Comparison of ENCODE assay signal across 8 cellular contexts in genomic region chr12:57093412-57094193, GRCh38. TPM values are rescaled to one million over a fixed set of nuclear protein-coding genes. Genes with fewer than 3 reads are reported as not detected.
A peak's percentile ranks its signal among the peaks of the same experiment; 100 is the strongest.
DNase-seq lines count a peak whose midpoint lies in the region; ATAC-seq, FAIRE-seq and TF ChIP-seq lines count a peak whose summit lies in the region.

No MANE protein-coding gene starts in this region.

- peak overlapping the region; percentile 39 for H3K4me3 Mint-ChIP-seq in activated CD4-positive, alpha-beta memory T cell treated with anti-CD3 and anti-CD28 coated beads, Interleukin-2, amount 10 ng/mL, durations not matched to agents 7 days and 5 days
- H3K4me3 Mint-ChIP-seq in endodermal cell, result no peak overlapping the region

- H3K9me3 Mint-ChIP-seq in activated CD4-positive, alpha-beta memory T cell treated with anti-CD3 and anti-CD28 coated beads, Interleukin-2, amount 10 ng/mL, durations not matched to agents 7 days and 5 days, result no peaks in the 10 kb centered on the region
- H3K9me3 Mint-ChIP-seq in endodermal cell, result no peaks in the 10 kb centered on the region

- FAIRE-seq in GM12891 (lab: Jason Lieb, UNC), result peak; percentile 98

- POLR2A ChIA-PET in activated CD4-positive, alpha-beta memory T cell treated with anti-CD3 and anti-CD28 coated beads, Interleukin-2, amount 10 ng/mL, durations not matched to agents 7 days and 5 days (lab: Charles Lee), result interaction anchor here (0.9 to 14.8 kb wide), 4 partner anchors 15 to 24 kb away, joined by 4 to 247 read pairs (median 10); partner anchors contain the start of genes NEMP1 and STAT6

- H3K9ac ChIP-seq in endodermal cell (ENCODE audit: extremely low read depth, low read length, poor library complexity, severe bottlenecking), result no peak overlapping the region

- 69 to 77% methylated on average over 11 to 24 of the region's 24 CpGs for WGBS in endodermal cell (ENCODE audit: insufficient coverage in 1 of 2, insufficient read length in 1 of 2), 2 experiments

- no peaks in the 10 kb centered on the region for H3K9me3 ChIP-seq in endodermal cell (ENCODE audit: control insufficient read depth, low read length)
- no peaks in the 10 kb centered on the region for H3K9me3 ChIP-seq in muscle layer of duodenum (ENCODE audit: control insufficient read depth in 1 of 2, low read length in 2 of 2)

- CTCF ChIA-PET in activated CD4-positive, alpha-beta memory T cell treated with anti-CD3 and anti-CD28 coated beads, Interleukin-2, amount 10 ng/mL, durations not matched to agents 7 days and 5 days (lab: Charles Lee), result interaction anchor here (0.7 to 8.7 kb wide), 9 partner anchors 11 to 85 kb away, joined by 3 to 91 read pairs (median 3); partner anchors contain the start of genes NEMP1 and STAT6

- ATAC-seq in GM19023 (IDR thresholded peaks at IDR 0.05; ENCODE audit: unreplicated experiment) (no peak), HG02678 (IDR thresholded peaks at IDR 0.05; ENCODE audit: unreplicated experiment) (no peak)

- TF ChIP-seq CTCF in LNCaP clone FGC (IDR thresholded peaks at IDR 0.05; ENCODE audit: control insufficient read depth, extremely low read depth, insufficient read depth) (peak; percentile 72), endodermal cell (conservative IDR thresholded peaks at IDR 0.05) (peak; percentile 85)

- TF ChIP-seq POLR2A in GM12891 (IDR thresholded peaks at IDR 0.05; ENCODE audit: low read depth, low read length), result peak; percentile 62

- H3K36me3 ChIP-seq in endodermal cell (ENCODE audit: control insufficient read depth, insufficient read depth, low read length), result peaks cover 19% of the 10 kb centered on the region
- H3K36me3 ChIP-seq in muscle layer of duodenum (ENCODE audit: control insufficient read depth in 1 of 2, insufficient read depth in 2 of 2, low read length in 2 of 2), result peaks cover 55 to 56% of the 10 kb centered on the region in 2 donors

- H3K4me1 Mint-ChIP-seq in activated CD4-positive, alpha-beta memory T cell treated with anti-CD3 and anti-CD28 coated beads, Interleukin-2, amount 10 ng/mL, durations not matched to agents 7 days and 5 days, result peaks cover 38% of the 10 kb centered on the region
- peaks cover 9% of the 10 kb centered on the region for H3K4me1 Mint-ChIP-seq in endodermal cell

- H3K4me1 ChIP-seq in endodermal cell (ENCODE audit: control insufficient read depth, insufficient read depth, low read length) (peaks cover 3% of the 10 kb centered on the region), muscle layer of duodenum (ENCODE audit: control insufficient read depth in 1 of 2, insufficient read depth in 2 of 2, low read length in 2 of 2) (peaks cover 18 to 45% of the 10 kb centered on the region in 2 donors)

- no peak overlapping the region for H3K4me3 ChIP-seq in LNCaP clone FGC (ENCODE audit: low read depth, low read length)
- no peak overlapping the region for H3K4me3 ChIP-seq in endodermal cell (ENCODE audit: low read length)
- H3K4me3 ChIP-seq in muscle layer of duodenum (ENCODE audit: low read depth in 1 of 2, low read length in 2 of 2), result peak overlapping the region in 1 of 2 donors; percentile 38

- DNase-seq in GM12891 (ENCODE audit: insufficient read length, low spot score) (peak; percentile 86), LNCaP clone FGC (ENCODE audit: low read depth) (no peak), endodermal cell (peak; percentile 94)
- peak; percentile 57 for DNase-seq in activated CD4-positive, alpha-beta memory T cell treated with anti-CD3 and anti-CD28 coated beads, Interleukin-2, amount 10 ng/mL, durations not matched to agents 7 days and 5 days
- DNase-seq in stimulated activated naive CD4-positive, alpha-beta T cell treated with Interleukin-2 at 50 U/mL for 16 hours (lab: John Stamatoyannopoulos, UW), result peak; percentile 64

- peak overlapping the region; percentile 79 for H3K27ac Mint-ChIP-seq in activated CD4-positive, alpha-beta memory T cell treated with anti-CD3 and anti-CD28 coated beads, Interleukin-2, amount 10 ng/mL, durations not matched to agents 7 days and 5 days
- peak overlapping the region; percentile 75 for H3K27ac Mint-ChIP-seq in endodermal cell

- no peaks in the 10 kb centered on the region for H3K27me3 Mint-ChIP-seq in activated CD4-positive, alpha-beta memory T cell treated with anti-CD3 and anti-CD28 coated beads, Interleukin-2, amount 10 ng/mL, durations not matched to agents 7 days and 5 days
- H3K27me3 Mint-ChIP-seq in endodermal cell (ENCODE audit: insufficient read depth), result no peaks in the 10 kb centered on the region

- peaks cover 36% of the 10 kb centered on the region for H3K36me3 Mint-ChIP-seq in activated CD4-positive, alpha-beta memory T cell treated with anti-CD3 and anti-CD28 coated beads, Interleukin-2, amount 10 ng/mL, durations not matched to agents 7 days and 5 days (ENCODE audit: low read depth)
- H3K36me3 Mint-ChIP-seq in endodermal cell (ENCODE audit: low read depth), result peaks cover 45% of the 10 kb centered on the region

- H3K27ac ChIP-seq in endodermal cell (ENCODE audit: low read depth, low read length) (peak overlapping the region; percentile 82), muscle layer of duodenum (ENCODE audit: low read length) (peak overlapping the region; percentile 43)

- H3K27me3 ChIP-seq in endodermal cell (ENCODE audit: control insufficient read depth, insufficient read depth, low read length, poor library complexity, severe bottlenecking) (no peaks in the 10 kb centered on the region), muscle layer of duodenum (ENCODE audit: low read depth, low read length) (no peaks in the 10 kb centered on the region)

TF ChIP-seq in GM12891, 5 proteins besides CTCF, POLR2A, EP300 and RAD21:
- TF ChIP-seq TAF1 (IDR thresholded peaks at IDR 0.05; ENCODE audit: low read depth, low read length), result 0 out of 2 replicates have a peak, but pooled peaks have one; percentile 64
- no peak; the same call in 1 of the 2 replicates for TF ChIP-seq POLR2AphosphoS5 (IDR thresholded peaks at IDR 0.05; ENCODE audit: low read depth, low read length)
- TF ChIP-seq SPI1 (IDR thresholded peaks at IDR 0.05; ENCODE audit: low read depth, low read length), result peak; percentile 59
- TF ChIP-seq POU2F2 (IDR thresholded peaks at IDR 0.05; ENCODE audit: low read depth, low read length), result peak; percentile 42; the same call in 1 of the 2 replicates
- no peak for TF ChIP-seq PAX5 (IDR thresholded peaks at IDR 0.05; ENCODE audit: insufficient read depth, low read length, severe bottlenecking)

RNA-seq across cellular contexts. Expression of gene NAB2, which starts 4.7 kb away (rescaled TPM):
- 13.1 TPM for polyA plus RNA-seq in GM12891 (2012; ENCODE audit: low read depth, missing spikeins)
- 1 to 10 TPM; 8.7 to 9.6 TPM for total RNA-seq in activated CD4-positive, alpha-beta memory T cell treated with anti-CD3 and anti-CD28 coated beads, Interleukin-2, amount 10 ng/mL, durations not matched to agents 7 days and 5 days
- 10 to 100 TPM; 13.5 to 21.7 TPM for total RNA-seq in endodermal cell
- polyA plus RNA-seq in endodermal cell (2013, experiment 1 of 2), result 37.0 TPM
- polyA plus RNA-seq in endodermal cell (2013, experiment 2 of 2), result 34.9 TPM

RNA-seq across cellular contexts. Expression of gene NEMP1, which starts 15.0 kb away (rescaled TPM):
- 8.8 TPM for polyA plus RNA-seq in GM12891 (2012; ENCODE audit: low read depth, missing spikeins)
- total RNA-seq in activated CD4-positive, alpha-beta memory T cell treated with anti-CD3 and anti-CD28 coated beads, Interleukin-2, amount 10 ng/mL, durations not matched to agents 7 days and 5 days, result 10 to 100 TPM; 51.7 to 59.2 TPM
- 10 to 100 TPM; 36.3 to 52.6 TPM for total RNA-seq in endodermal cell
- 32.8 TPM for polyA plus RNA-seq in endodermal cell (2013, experiment 1 of 2)
- 30.2 TPM for polyA plus RNA-seq in endodermal cell (2013, experiment 2 of 2)

RNA-seq across cellular contexts. Expression of gene STAT6, which starts 17.6 kb away (rescaled TPM):
- polyA plus RNA-seq in GM12891 (2012; ENCODE audit: low read depth, missing spikeins), result 99.5 TPM
- total RNA-seq in activated CD4-positive, alpha-beta memory T cell treated with anti-CD3 and anti-CD28 coated beads, Interleukin-2, amount 10 ng/mL, durations not matched to agents 7 days and 5 days, result 100 to 1,000 TPM; 127 to 128 TPM
- total RNA-seq in endodermal cell, result 100 to 1,000 TPM in 1 of 2 donors, 10 to 100 TPM in 1; 60.2 to 102 TPM
- polyA plus RNA-seq in endodermal cell (2013, experiment 1 of 2), result 37.7 TPM
- 30.1 TPM for polyA plus RNA-seq in endodermal cell (2013, experiment 2 of 2)

RNA-seq across cellular contexts. Expression of gene LRP1, which starts 34.7 kb away (rescaled TPM):
- polyA plus RNA-seq in GM12891 (2012; ENCODE audit: low read depth, missing spikeins), result 0.47 TPM
- under 1 TPM; 0.60 to 0.86 TPM for total RNA-seq in activated CD4-positive, alpha-beta memory T cell treated with anti-CD3 and anti-CD28 coated beads, Interleukin-2, amount 10 ng/mL, durations not matched to agents 7 days and 5 days
- total RNA-seq in endodermal cell, result 10 to 100 TPM; 74.5 to 87.7 TPM
- 42.2 TPM for polyA plus RNA-seq in endodermal cell (2013, experiment 1 of 2)
- 43.6 TPM for polyA plus RNA-seq in endodermal cell (2013, experiment 2 of 2)

RNA-seq across cellular contexts. Expression of gene MYO1A, which starts 43.7 kb away (rescaled TPM):
- polyA plus RNA-seq in GM12891 (2012; ENCODE audit: low read depth, missing spikeins), result 0.21 TPM
- under 1 TPM; 0.28 to 0.65 TPM for total RNA-seq in activated CD4-positive, alpha-beta memory T cell treated with anti-CD3 and anti-CD28 coated beads, Interleukin-2, amount 10 ng/mL, durations not matched to agents 7 days and 5 days
- total RNA-seq in endodermal cell, result 1 to 10 TPM in 1 of 2 donors, under 1 TPM in 1; 0.77 to 1.7 TPM
- 1.1 TPM for polyA plus RNA-seq in endodermal cell (2013, experiment 1 of 2)
- 0.12 TPM for polyA plus RNA-seq in endodermal cell (2013, experiment 2 of 2)
